ENCODE assay signal across 18 cellular contexts in genomic region chr3:126993436-126993835, GRCh38. TPM values are rescaled to one million over a fixed set of nuclear protein-coding genes. Genes with fewer than 3 reads are reported as not detected.
A peak's percentile ranks its signal among the peaks of the same experiment; 100 is the strongest.
DNase-seq lines count a peak whose midpoint lies in the region; ATAC-seq and TF ChIP-seq lines count a peak whose summit lies in the region.
"Had no signal": no experiment of that assay in that cellular context is flagged by ENCODE, and none has a peak within 500 bp of the region (broad histone marks: within the 10 kb centered on the region; RNA-seq: fewer than 3 reads in every experiment).

No MANE protein-coding gene starts in this region.

- peak overlapping the region; percentile 59 for H3K9ac ChIP-seq in mesenchymal stem cell (ENCODE audit: low read length)
- H3K9ac ChIP-seq in neural progenitor cell = no peak overlapping the region

- H3K79me1 ChIP-seq in mesenchymal stem cell (replicated peaks; ENCODE audit: low read length, poor library complexity, severe bottlenecking) = peaks cover 57% of the 10 kb centered on the region

- H2AFZ ChIP-seq in mesenchymal stem cell (ENCODE audit: low read depth, low read length) = no peak overlapping the region
- H2AFZ ChIP-seq in neural progenitor cell (replicated peaks) = no peak overlapping the region

- H3K27me3 ChIP-seq in left ventricle myocardium inferior (ENCODE audit: low read depth) (no peaks in the 10 kb centered on the region), mesenchymal stem cell (ENCODE audit: control insufficient read depth in 1 of 2, insufficient read depth in 1 of 2, low read length in 2 of 2) (no peaks in the 10 kb centered on the region), neural progenitor cell (no peaks in the 10 kb centered on the region)

- peaks cover 87% of the 10 kb centered on the region for H3K4me1 ChIP-seq in left ventricle myocardium inferior
- H3K4me1 ChIP-seq in mesenchymal stem cell (ENCODE audit: control insufficient read depth, insufficient read depth, low read depth, low read length) = peaks cover 32% of the 10 kb centered on the region
- no peaks in the 10 kb centered on the region for H3K4me1 ChIP-seq in neural progenitor cell
- H3K4me1 ChIP-seq: A549 had no signal

- H3K4me3 Mint-ChIP-seq in stimulated activated effector memory CD8-positive, alpha-beta T cell treated with anti-CD3 and anti-CD28 coated beads, Interleukin-12 subunit alpha, Interleukin-12 subunit beta, amount 100 ng/mL, for 72 hours = no peak overlapping the region
- no peak overlapping the region for H3K4me3 Mint-ChIP-seq in neural progenitor cell
- H3K4me3 Mint-ChIP-seq: CD8-positive, alpha-beta T cell had no signal

- no peak overlapping the region for H2BK5ac ChIP-seq in mesenchymal stem cell (ENCODE audit: low read depth, low read length, poor library complexity, severe bottlenecking)

- 96% methylated on average over 9 of the region's 9 CpGs for WGBS in mesenchymal stem cell

- H3K4me2 ChIP-seq in mesenchymal stem cell (ENCODE audit: low read length, poor library complexity, severe bottlenecking) (no peak overlapping the region), neural progenitor cell (no peak overlapping the region)
- H3K4me2 ChIP-seq: A549 had no signal

- H3F3A ChIP-seq in neural progenitor cell (ENCODE audit: low read depth) = no peaks in the 10 kb centered on the region

- ATAC-seq in left ventricle myocardium superior (no peak), HG03378 (IDR thresholded peaks at IDR 0.05; ENCODE audit: unreplicated experiment) (no peak)
- no peak for ATAC-seq in stimulated activated effector memory CD8-positive, alpha-beta T cell treated with anti-CD3 and anti-CD28 coated beads, Interleukin-12 subunit alpha, Interleukin-12 subunit beta, amount 100 ng/mL, for 72 hours
- ATAC-seq: A549; CD8-positive, alpha-beta T cell; HepG2 had no signal

- TF ChIP-seq CTCF in left ventricle myocardium inferior (IDR thresholded peaks at IDR 0.05; ENCODE audit: borderline replicate concordance) (no peak), neural progenitor cell (IDR thresholded peaks at IDR 0.05) (no peak)

- H3K36me3 Mint-ChIP-seq in stimulated activated effector memory CD8-positive, alpha-beta T cell treated with anti-CD3 and anti-CD28 coated beads, Interleukin-12 subunit alpha, Interleukin-12 subunit beta, amount 100 ng/mL, for 72 hours = no peaks in the 10 kb centered on the region
- H3K36me3 Mint-ChIP-seq in neural progenitor cell = peaks cover 8% of the 10 kb centered on the region

- no peaks in the 10 kb centered on the region for H3K9me3 Mint-ChIP-seq in stimulated activated effector memory CD8-positive, alpha-beta T cell treated with anti-CD3 and anti-CD28 coated beads, Interleukin-12 subunit alpha, Interleukin-12 subunit beta, amount 100 ng/mL, for 72 hours
- H3K9me3 Mint-ChIP-seq in neural progenitor cell = no peaks in the 10 kb centered on the region
- H3K9me3 Mint-ChIP-seq: CD8-positive, alpha-beta T cell had no signal

- H2BK12ac ChIP-seq in mesenchymal stem cell (ENCODE audit: low read length in 2 of 2) = no peak overlapping the region

- H3K27me3 Mint-ChIP-seq in neural progenitor cell (ENCODE audit: insufficient read depth, low read depth) = no peaks in the 10 kb centered on the region

- no peaks in the 10 kb centered on the region for H3K9me3 ChIP-seq in left ventricle myocardium inferior (replicated peaks)
- no peaks in the 10 kb centered on the region for H3K9me3 ChIP-seq in mesenchymal stem cell (ENCODE audit: control insufficient read depth, low read length)
- H3K9me3 ChIP-seq in neural progenitor cell (ENCODE audit: low read depth) = no peaks in the 10 kb centered on the region
- H3K9me3 ChIP-seq: A549 had no signal

- no peak overlapping the region for H3K23ac ChIP-seq in mesenchymal stem cell (ENCODE audit: low read length in 2 of 2)

- no peak overlapping the region for H2AK5ac ChIP-seq in mesenchymal stem cell (ENCODE audit: low read length, severe bottlenecking)

- H3K27ac ChIP-seq in left ventricle myocardium inferior (replicated peaks) (peak overlapping the region; percentile 80), mesenchymal stem cell (ENCODE audit: low read length, poor library complexity, severe bottlenecking) (no peak overlapping the region), neural progenitor cell (no peak overlapping the region)
- H3K27ac ChIP-seq: 22Rv1, A549 had no signal

- intact Hi-C loops in left ventricle myocardium inferior (cut with micrococcal nuclease) (no loop called here), left ventricle myocardium superior (cut with micrococcal nuclease) (no loop called here)

- H3K27ac Mint-ChIP-seq in stimulated activated effector memory CD8-positive, alpha-beta T cell treated with anti-CD3 and anti-CD28 coated beads, Interleukin-12 subunit alpha, Interleukin-12 subunit beta, amount 100 ng/mL, for 72 hours = peak overlapping the region; percentile 64
- no peak overlapping the region for H3K27ac Mint-ChIP-seq in neural progenitor cell
- H3K27ac Mint-ChIP-seq: CD8-positive, alpha-beta T cell had no signal

- no peak overlapping the region for H3K4ac ChIP-seq in mesenchymal stem cell (ENCODE audit: low read depth in 1 of 2, low read length in 2 of 2)

- H4K8ac ChIP-seq in mesenchymal stem cell (ENCODE audit: low read length) = no peak overlapping the region

- H4K20me1 ChIP-seq in neural progenitor cell (ENCODE audit: low read depth) = peaks cover 100% of the 10 kb centered on the region

- H2BK15ac ChIP-seq in mesenchymal stem cell (ENCODE audit: low read depth, poor library complexity, severe bottlenecking) = no peak overlapping the region

- H3K79me2 ChIP-seq in neural progenitor cell (ENCODE audit: low read depth) = peaks cover 98% of the 10 kb centered on the region

- H2BK120ac ChIP-seq in mesenchymal stem cell (ENCODE audit: low read depth, low read length) = no peak overlapping the region

- H3K14ac ChIP-seq in mesenchymal stem cell (ENCODE audit: low read length in 2 of 2) = no peak overlapping the region

- DNase-seq in left ventricle myocardium inferior (no peak), left ventricle myocardium superior (no peak), mesenchymal stem cell (no peak), HCEC 1CT (no peak), neural progenitor cell (ENCODE audit: low spot score) (no peak)
- DNase-seq in stimulated activated effector memory CD8-positive, alpha-beta T cell treated with anti-CD3 and anti-CD28 coated beads, Interleukin-12 subunit alpha, Interleukin-12 subunit beta, amount 100 ng/mL, for 72 hours (ENCODE audit: low spot score in 2 of 2) = no peak
- DNase-seq in stimulated activated CD4-positive, alpha-beta T cell treated with anti-CD3 and anti-CD28 coated beads, Interleukin-12 subunit alpha, Interleukin-12 subunit beta, amount 100 ng/mL, for 4 hours = no peak
- DNase-seq: AML-193; Calu3; CD8-positive, alpha-beta T cell; DMS79 treated with DMSO at 0.1 percent for 48 hours; GF-D8; GOT3; H7 had no signal

- peaks cover 22% of the 10 kb centered on the region for H3K36me3 ChIP-seq in left ventricle myocardium inferior
- peaks cover 58 to 100% of the 10 kb centered on the region in 2 experiments for H3K36me3 ChIP-seq in mesenchymal stem cell (ENCODE audit: control insufficient read depth in 1 of 2, insufficient read depth in 2 of 2, low read depth in 1 of 2, low read length in 2 of 2)
- H3K36me3 ChIP-seq in neural progenitor cell = no peaks in the 10 kb centered on the region

- H3K4me3 ChIP-seq in left ventricle myocardium inferior = no peak overlapping the region
- H3K4me3 ChIP-seq in mesenchymal stem cell (ENCODE audit: insufficient read depth in 1 of 2, low read depth in 1 of 2, low read length in 2 of 2) = no peak overlapping the region
- H3K4me3 ChIP-seq in neural progenitor cell = no peak overlapping the region
- H3K4me3 ChIP-seq: A549 had no signal

- H4K91ac ChIP-seq in mesenchymal stem cell (ENCODE audit: low read length) = no peak overlapping the region

- H3K18ac ChIP-seq in mesenchymal stem cell (ENCODE audit: low read depth in 1 of 2, low read length in 2 of 2) = no peak overlapping the region

- peaks cover 6% of the 10 kb centered on the region for H3K4me1 Mint-ChIP-seq in stimulated activated effector memory CD8-positive, alpha-beta T cell treated with anti-CD3 and anti-CD28 coated beads, Interleukin-12 subunit alpha, Interleukin-12 subunit beta, amount 100 ng/mL, for 72 hours
- H3K4me1 Mint-ChIP-seq in neural progenitor cell = peaks cover 15% of the 10 kb centered on the region

RNA-seq across cellular contexts. Expression of gene PLXNA1, which starts 10.5 kb away (rescaled TPM):
- total RNA-seq in left ventricle myocardium inferior (26.4 TPM), left ventricle myocardium superior (23.8 TPM), neural progenitor cell (ENCODE audit: low replicate concordance) (34.7 and 89.1 TPM in 2 replicates)
- polyA plus RNA-seq in mesenchymal stem cell (2013, experiment 1 of 2) = 51.0 TPM
- 49.9 TPM for polyA plus RNA-seq in mesenchymal stem cell (2013, experiment 2 of 2)
